Comparison of ENCODE assay signal across 9 cellular contexts in the genomic region with DNA sequence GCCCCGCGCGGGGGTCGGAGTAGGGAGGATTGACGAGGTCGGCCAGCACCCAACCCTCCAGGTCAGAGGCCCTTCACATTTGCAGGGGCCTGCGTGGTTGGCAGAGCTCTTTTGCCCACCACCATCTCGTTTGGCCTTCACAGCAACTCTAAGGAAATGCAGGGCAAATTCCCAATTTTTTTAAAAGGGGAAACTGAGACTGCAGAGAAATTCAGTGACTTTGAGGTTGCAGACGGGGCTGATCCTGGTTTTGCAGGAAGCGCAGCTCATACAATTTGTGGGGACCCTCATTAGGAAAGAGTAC. TPM values are rescaled to one million over a fixed set of nuclear protein-coding genes. Genes with fewer than 3 reads are reported as not detected.
A peak's percentile ranks its signal among the peaks of the same experiment; 100 is the strongest.
DNase-seq lines count a peak whose midpoint lies in the region; ATAC-seq and TF ChIP-seq lines count a peak whose summit lies in the region.
"Had no signal": no experiment of that assay in that cellular context is flagged by ENCODE, and none has a peak within 500 bp of the region (broad histone marks: within the 10 kb centered on the region; RNA-seq: fewer than 3 reads in every experiment).

No MANE protein-coding gene starts in this region.

- no peaks in the 10 kb centered on the region for H3K9me3 ChIP-seq in CD4-positive, alpha-beta T cell (ENCODE audit: control insufficient read depth, low read length)
- H3K9me3 ChIP-seq in OCI-LY3 (ENCODE audit: insufficient read depth, low read length) (no peaks in the 10 kb centered on the region), neutrophil (no peaks in the 10 kb centered on the region)

- peak overlapping the region; percentile 70 for H3K27ac ChIP-seq in CD4-positive, alpha-beta T cell (ENCODE audit: low read depth, low read length)
- H3K27ac ChIP-seq in OCI-LY3 (ENCODE audit: low read length), result peak overlapping the region; percentile 50
- H3K27ac ChIP-seq in neutrophil, result peak overlapping the region; percentile 91

- no peak for TF ChIP-seq CTCF in CD4-positive, alpha-beta T cell (IDR thresholded peaks at IDR 0.05)
- no peak for TF ChIP-seq CTCF in OCI-LY3 (IDR thresholded peaks at IDR 0.05; ENCODE audit: low read depth, low read length)
- no peak for TF ChIP-seq CTCF in endothelial cell (IDR thresholded peaks at IDR 0.05; ENCODE audit: unreplicated experiment)
- no peak for TF ChIP-seq CTCF in neutrophil (IDR thresholded peaks at IDR 0.05)

- H3K4me3 ChIP-seq in OCI-LY3 (ENCODE audit: low read length) (peak overlapping the region; percentile 85), neutrophil (ENCODE audit: low read depth in 1 of 2, low read length in 1 of 2) (peak overlapping the region; percentile 71 to 78)

- peak overlapping the region; percentile 89 for H3K27ac Mint-ChIP-seq in CD4-positive, alpha-beta T cell
- peak overlapping the region; percentile 70 for H3K27ac Mint-ChIP-seq in endothelial cell (ENCODE audit: unreplicated experiment)

- H3K36me3 ChIP-seq in OCI-LY3 (replicated peaks; ENCODE audit: low read depth, low read length) (no peaks in the 10 kb centered on the region), neutrophil (no peaks in the 10 kb centered on the region)

- intact Hi-C loops in CD4-positive, alpha-beta T cell (cut with DNase I, micrococcal nuclease), result loop anchor here in 1 of 2 experiments (5.0 to 10.0 kb wide), 3 partner anchors 120 to 742 kb away; a partner anchor contains a TSS

- peaks cover 26% of the 10 kb centered on the region for H3K36me3 Mint-ChIP-seq in CD4-positive, alpha-beta T cell (ENCODE audit: low read depth)
- peaks cover 10% of the 10 kb centered on the region for H3K36me3 Mint-ChIP-seq in endothelial cell (ENCODE audit: low read depth, unreplicated experiment)

- peak overlapping the region; percentile 93 for H2AFZ ChIP-seq in OCI-LY3 (ENCODE audit: low read depth, low read length)

- H3K9me3 Mint-ChIP-seq in CD4-positive, alpha-beta T cell, result no peaks in the 10 kb centered on the region
- H3K9me3 Mint-ChIP-seq in endothelial cell (ENCODE audit: unreplicated experiment), result no peaks in the 10 kb centered on the region

- no peak for ATAC-seq in CD4-positive, alpha-beta T cell (ENCODE audit: poor library complexity)
- no peak for ATAC-seq in left lobe of liver
- ATAC-seq in HG03442 (IDR thresholded peaks at IDR 0.05; ENCODE audit: unreplicated experiment), result no peak

- H3K9ac ChIP-seq in OCI-LY3 (ENCODE audit: low read length), result peak overlapping the region; percentile 88

- H3K27me3 ChIP-seq in CD4-positive, alpha-beta T cell (ENCODE audit: control insufficient read depth, insufficient read depth, low read length), result no peaks in the 10 kb centered on the region
- H3K27me3 ChIP-seq in OCI-LY3 (ENCODE audit: low read depth, low read length), result no peaks in the 10 kb centered on the region
- no peaks in the 10 kb centered on the region for H3K27me3 ChIP-seq in neutrophil

- H4K20me1 ChIP-seq in OCI-LY3 (ENCODE audit: insufficient read depth, low read length), result peaks cover 27% of the 10 kb centered on the region

- peaks cover 43% of the 10 kb centered on the region for H3K79me2 ChIP-seq in OCI-LY3 (ENCODE audit: low read length)

- POLR2A ChIA-PET in CD4-positive, alpha-beta T cell (lab: Charles Lee), result interaction anchor here (0.8 to 4.0 kb wide), 3 partner anchors 62 to 221 kb away, joined by 3 to 28 read pairs (median 4); a partner anchor contains a TSS

- no peaks in the 10 kb centered on the region for H3K27me3 Mint-ChIP-seq in CD4-positive, alpha-beta T cell
- H3K27me3 Mint-ChIP-seq in endothelial cell (ENCODE audit: unreplicated experiment), result peaks cover 3% of the 10 kb centered on the region

- H3K4me1 ChIP-seq in OCI-LY3 (ENCODE audit: low read length) (peaks cover 12% of the 10 kb centered on the region), neutrophil (ENCODE audit: control insufficient read depth in 1 of 2, insufficient read depth in 1 of 2, low read depth in 1 of 2, low read length in 1 of 2) (peaks cover 40 to 41% of the 10 kb centered on the region in 2 experiments)

- DNase-seq in CD4-positive, alpha-beta T cell, result no peak
- DNase-seq in endothelial cell (ENCODE audit: low spot score) (no peak), left lobe of liver (ENCODE audit: low spot score) (no peak), SHP77 treated with DMSO at 0.1 percent for 48 hours (lab: John Stamatoyannopoulos, UW) (no peak)
- no peak for DNase-seq in central memory CD4-positive, alpha-beta T cell

- H3K4me2 ChIP-seq in OCI-LY3 (ENCODE audit: low read length), result peak overlapping the region; percentile 93

- peaks cover 30% of the 10 kb centered on the region for H3K4me1 Mint-ChIP-seq in CD4-positive, alpha-beta T cell (ENCODE audit: low read depth)
- peaks cover 20% of the 10 kb centered on the region for H3K4me1 Mint-ChIP-seq in endothelial cell (ENCODE audit: unreplicated experiment)

- CTCF ChIA-PET in CD4-positive, alpha-beta T cell (lab: Charles Lee), result no interaction called here

- peak overlapping the region; percentile 97 for H3K4me3 Mint-ChIP-seq in CD4-positive, alpha-beta T cell
- peak overlapping the region; percentile 94 for H3K4me3 Mint-ChIP-seq in endothelial cell (ENCODE audit: unreplicated experiment)

RNA-seq across cellular contexts. Expression of a gene that starts 0.4 kb away (rescaled TPM):
- 10 to 100 TPM; 26.5 to 28.3 TPM for total RNA-seq in CD4-positive, alpha-beta T cell
- total RNA-seq in endothelial cell (ENCODE audit: unreplicated experiment) (27.4 TPM), left lobe of liver (12.8 TPM)

RNA-seq across cellular contexts. Expression of a gene that starts 36.5 kb away (rescaled TPM):
- total RNA-seq in CD4-positive, alpha-beta T cell, result not detected
- total RNA-seq in endothelial cell (ENCODE audit: unreplicated experiment) (2.4 TPM), left lobe of liver (not detected)
- total RNA-seq: SK-MEL-5 had no signal
